34 cellular contexts compared by ENCODE assay signal in the genomic region with DNA sequence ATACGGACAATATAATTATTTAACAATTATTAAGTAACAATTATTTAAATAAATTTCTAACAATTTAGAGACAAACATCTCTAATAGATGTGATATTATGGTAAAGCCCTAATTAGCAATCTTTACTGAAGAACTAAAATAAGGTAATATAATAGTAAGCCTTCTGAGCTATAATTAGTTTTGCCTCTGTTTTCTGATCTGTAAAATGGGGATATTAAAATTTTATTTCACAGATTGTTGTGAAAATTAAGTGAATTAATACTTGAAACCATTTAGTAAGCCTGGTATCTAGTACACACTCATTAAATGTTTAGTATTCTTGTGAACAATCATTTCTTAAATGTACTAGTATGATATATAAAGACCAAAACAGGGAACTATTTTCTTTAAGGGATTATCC.
"Had no signal": no experiment of that assay in that cellular context is flagged by ENCODE, and none has a peak within 500 bp of the region (broad histone marks: within the 10 kb centered on the region; RNA-seq: fewer than 3 reads in every experiment).

No MANE protein-coding gene starts in this region.

- H3K27me3 ChIP-seq: adrenal gland, ascending aorta, body of pancreas, brain microvascular endothelial cell, breast epithelium, cardiac muscle cell had no signal

- H3K4me1 ChIP-seq: ascending aorta, breast epithelium had no signal

- FAIRE-seq: astrocyte, bronchial epithelial cell had no signal

- H3K9me3 ChIP-seq: body of pancreas had no signal

- H3K27ac ChIP-seq: adrenal gland, ascending aorta, brain microvascular endothelial cell, breast epithelium, cardiac muscle cell had no signal

- H3K36me3 ChIP-seq: adrenal gland, brain microvascular endothelial cell, breast epithelium, cardiac muscle cell had no signal

- DNase-seq: activated effector memory CD4-positive, alpha-beta T cell treated with anti-CD3 and anti-CD28 coated beads, Interleukin-2, amount 50 U/mL, for 16 hours; activated effector memory CD4-positive, alpha-beta T cell treated with Interleukin-2 at 50 U/mL for 16 hours; activated gamma-delta T cell; activated gamma-delta T cell treated with Interleukin-2 at 50 U/mL for 16 hours; activated naive CD4-positive, alpha-beta T cell; activated naive CD4-positive, alpha-beta T cell treated with anti-CD3 and anti-CD28 coated beads for 36 hours; activated naive CD4-positive, alpha-beta T cell treated with anti-CD3 and anti-CD28 coated beads, Interleukin-2, amount 10 ng/mL, durations not matched to agents 7 days and 5 days; activated naive CD4-positive, alpha-beta T cell treated with anti-CD3 and anti-CD28 coated beads, Interleukin-2, amount 50 U/mL, for 16 hours; activated naive CD4-positive, alpha-beta T cell treated with Interleukin-2 at 50 U/mL for 16 hours; activated naive CD8-positive, alpha-beta T cell treated with anti-CD3 and anti-CD28 coated beads for 36 hours; activated naive CD8-positive, alpha-beta T cell treated with anti-CD3 and anti-CD28 coated beads, Interleukin-2, amount 10 ng/mL, durations not matched to agents 7 days and 5 days; activated naive CD8-positive, alpha-beta T cell treated with anti-CD3 and anti-CD28 coated beads, Interleukin-2, amount 50 U/mL, for 24 hours; activated T-cell treated with anti-CD3 and anti-CD28 coated beads, Interleukin-2, amount 50 U/mL, for 1 hour; activated T-cell treated with anti-CD3 and anti-CD28 coated beads, Interleukin-2, amount 50 U/mL, for 24 hours; activated T-cell treated with anti-CD3 and anti-CD28 coated beads, Interleukin-2, amount 50 U/mL, for 4 hours; activated T-cell treated with anti-CD3 and anti-CD28 coated beads, Interleukin-2, amount 50 U/mL, for 48 hours; activated T-cell treated with anti-CD3 and anti-CD28 coated beads, Interleukin-2, amount 50 U/mL, for 72 hours; adrenal gland; amniotic stem cell; amygdala; anterior cingulate cortex; aorta; body of pancreas; brain microvascular endothelial cell; caudate nucleus; central memory CD4-positive, alpha-beta T cell; cerebellar nuclear complex had no signal

- ATAC-seq: activated naive CD4-positive, alpha-beta T cell treated with anti-CD3 and anti-CD28 coated beads, Interleukin-2, amount 50 U/mL, for 72 hours; activated naive CD8-positive, alpha-beta T cell treated with anti-CD3 and anti-CD28 coated beads, Interleukin-2, amount 50 U/mL, for 24 hours; activated T-cell treated with anti-CD3 and anti-CD28 coated beads, Interleukin-2, amount 50 U/mL, for 4 hours; activated T-cell treated with anti-CD3 and anti-CD28 coated beads, Interleukin-2, amount 50 U/mL, for 72 hours; activated T-helper 17 cell treated with anti-CD3 and anti-CD28 coated beads, Interleukin-2, amount 50 U/mL, for 72 hours; body of pancreas had no signal

- H3K4me3 ChIP-seq: adrenal gland, ascending aorta, body of pancreas, breast epithelium, cardiac muscle cell had no signal
